1 cellular context compared by ENCODE assay signal in the genomic region with DNA sequence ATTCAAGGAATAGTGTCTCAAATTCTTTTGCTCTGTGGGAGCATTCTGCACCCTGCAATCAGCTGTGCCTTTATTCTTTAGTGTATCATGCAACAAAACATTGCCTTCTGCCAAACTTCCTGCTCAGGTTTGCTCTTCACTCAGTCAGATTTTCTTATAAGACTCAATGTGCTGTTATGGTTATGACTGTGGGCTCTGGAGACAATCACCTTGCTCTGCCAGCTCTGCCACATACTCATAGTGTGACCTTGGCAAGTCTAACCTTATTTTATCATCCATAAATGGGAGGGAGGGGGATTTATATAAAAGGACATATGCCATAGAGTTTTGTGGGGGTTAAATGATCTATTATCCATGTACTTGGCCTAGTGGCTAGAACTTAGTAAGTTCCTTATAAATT.
TF ChIP-seq lines count a peak whose summit lies in the region.

No MANE protein-coding gene starts in this region.

TF ChIP-seq in IMR-90, 13 proteins besides CTCF, POLR2A, EP300 and RAD21 (continued from another document):
- TF ChIP-seq MAZ (IDR thresholded peaks at IDR 0.05; ENCODE audit: borderline replicate concordance, low read depth, low read length), result no peak
TF ChIP-seq in IMR-90: peak in this region for 0.
